Comparison of ENCODE assay signal across 8 cellular contexts in genomic region chr12:30754750-30755394, GRCh38. TPM values are rescaled to one million over a fixed set of nuclear protein-coding genes. Genes with fewer than 3 reads are reported as not detected.
DNase-seq lines count a peak whose midpoint lies in the region; ATAC-seq and TF ChIP-seq lines count a peak whose summit lies in the region.

A gene with protein sequence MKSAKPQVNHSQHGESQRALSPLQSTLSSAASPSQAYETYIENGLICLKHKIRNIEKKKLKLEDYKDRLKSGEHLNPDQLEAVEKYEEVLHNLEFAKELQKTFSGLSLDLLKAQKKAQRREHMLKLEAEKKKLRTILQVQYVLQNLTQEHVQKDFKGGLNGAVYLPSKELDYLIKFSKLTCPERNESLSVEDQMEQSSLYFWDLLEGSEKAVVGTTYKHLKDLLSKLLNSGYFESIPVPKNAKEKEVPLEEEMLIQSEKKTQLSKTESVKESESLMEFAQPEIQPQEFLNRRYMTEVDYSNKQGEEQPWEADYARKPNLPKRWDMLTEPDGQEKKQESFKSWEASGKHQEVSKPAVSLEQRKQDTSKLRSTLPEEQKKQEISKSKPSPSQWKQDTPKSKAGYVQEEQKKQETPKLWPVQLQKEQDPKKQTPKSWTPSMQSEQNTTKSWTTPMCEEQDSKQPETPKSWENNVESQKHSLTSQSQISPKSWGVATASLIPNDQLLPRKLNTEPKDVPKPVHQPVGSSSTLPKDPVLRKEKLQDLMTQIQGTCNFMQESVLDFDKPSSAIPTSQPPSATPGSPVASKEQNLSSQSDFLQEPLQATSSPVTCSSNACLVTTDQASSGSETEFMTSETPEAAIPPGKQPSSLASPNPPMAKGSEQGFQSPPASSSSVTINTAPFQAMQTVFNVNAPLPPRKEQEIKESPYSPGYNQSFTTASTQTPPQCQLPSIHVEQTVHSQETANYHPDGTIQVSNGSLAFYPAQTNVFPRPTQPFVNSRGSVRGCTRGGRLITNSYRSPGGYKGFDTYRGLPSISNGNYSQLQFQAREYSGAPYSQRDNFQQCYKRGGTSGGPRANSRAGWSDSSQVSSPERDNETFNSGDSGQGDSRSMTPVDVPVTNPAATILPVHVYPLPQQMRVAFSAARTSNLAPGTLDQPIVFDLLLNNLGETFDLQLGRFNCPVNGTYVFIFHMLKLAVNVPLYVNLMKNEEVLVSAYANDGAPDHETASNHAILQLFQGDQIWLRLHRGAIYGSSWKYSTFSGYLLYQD (minus strand): TSS chr12:30754951. CDS start chr12:30753520, 1,431 bp downstream.

- H3K4me2 ChIP-seq in DND-41 (ENCODE audit: insufficient read depth, low read length) = peak within 1 kb of the TSS; percentile 96

- intact Hi-C loops in esophagus muscularis mucosa (cut with DNase I) = loop anchor here (2.0 to 5.0 kb wide), 2 partner anchors 52 to 60 kb away; partner anchors contain the start of gene IPO8

- H3K36me3 ChIP-seq in DND-41 (ENCODE audit: insufficient read depth, low read length) (no peaks in the 10 kb centered on the region; the same call in 1 of the 2 replicates), KOPT-K1 (ENCODE audit: insufficient read depth, low read length) (no peaks in the 10 kb centered on the region), Peyer's patch (no peaks in the 10 kb centered on the region), esophagus muscularis mucosa (no peaks in the 10 kb centered on the region), muscle layer of duodenum (ENCODE audit: control insufficient read depth in 1 of 2, insufficient read depth in 2 of 2, low read length in 2 of 2) (no peaks in the 10 kb centered on the region)

- H3K27me3 Mint-ChIP-seq in activated T-cell treated with anti-CD3 and anti-CD28 coated beads, Interleukin-2, amount 50 U/mL, for 72 hours (ENCODE audit: low read depth) = no peaks in the 10 kb centered on the region

- peak; percentile 95 for DNase-seq in DND-41
- peak; percentile 93 to 99 (median 98) for DNase-seq in Peyer's patch
- DNase-seq in activated T-cell treated with anti-CD3 and anti-CD28 coated beads, Interleukin-2, amount 50 U/mL, for 72 hours = peak; percentile 95 to 97
- peak; percentile 98 for DNase-seq in esophagus muscularis mucosa (ENCODE audit: extremely low spot score)
- peak; percentile 87 for DNase-seq in stimulated activated CD8-positive, alpha-beta memory T cell treated with anti-CD3 and anti-CD28 coated beads, Interleukin-7, amount 100 ng/mL, for 24 hours (ENCODE audit: low read depth)

- H3K9me3 Mint-ChIP-seq in activated T-cell treated with anti-CD3 and anti-CD28 coated beads, Interleukin-2, amount 50 U/mL, for 72 hours = no peaks in the 10 kb centered on the region

- peak within 1 kb of the TSS; percentile 80 for H3K9ac ChIP-seq in DND-41 (ENCODE audit: low read depth, low read length)

- peak within 1 kb of the TSS; percentile 59 for H3K27ac ChIP-seq in DND-41 (ENCODE audit: low read length)
- peak within 1 kb of the TSS; percentile 51 for H3K27ac ChIP-seq in KOPT-K1 (ENCODE audit: low read depth, low read length, poor library complexity, severe bottlenecking)
- H3K27ac ChIP-seq in Peyer's patch = peak within 1 kb of the TSS; percentile 76 to 93 (median 82)
- peak within 1 kb of the TSS; percentile 87 to 90 (median 90) for H3K27ac ChIP-seq in esophagus muscularis mucosa (replicated peaks in 1 of 4)
- peak within 1 kb of the TSS; percentile 59 for H3K27ac ChIP-seq in muscle layer of duodenum (ENCODE audit: low read length)

- H3K4me1 Mint-ChIP-seq in activated T-cell treated with anti-CD3 and anti-CD28 coated beads, Interleukin-2, amount 50 U/mL, for 72 hours (ENCODE audit: low read depth) = peaks cover 59% of the 10 kb centered on the region

- peak within 1 kb of the TSS; percentile 77 to 98 for H3K4me3 ChIP-seq in DND-41 (ENCODE audit: low read depth in 1 of 2, low read length in 2 of 2)
- peak within 1 kb of the TSS; percentile 60 to 97 (median 87) for H3K4me3 ChIP-seq in Peyer's patch
- H3K4me3 ChIP-seq in esophagus muscularis mucosa = peak within 1 kb of the TSS; percentile 82 to 93 (median 86)
- H3K4me3 ChIP-seq in muscle layer of duodenum (ENCODE audit: low read depth in 1 of 2, low read length in 2 of 2) = peak within 1 kb of the TSS; percentile 86 to 90

- H3K36me3 Mint-ChIP-seq in activated T-cell treated with anti-CD3 and anti-CD28 coated beads, Interleukin-2, amount 50 U/mL, for 72 hours (ENCODE audit: insufficient read depth in 2 of 2) = peaks cover 0 to 2% of the 10 kb centered on the region in 2 donors

- H2AFZ ChIP-seq in DND-41 (ENCODE audit: low read depth, low read length) = peak within 1 kb of the TSS; percentile 99

- H3K9me3 ChIP-seq in DND-41 (ENCODE audit: insufficient read depth, low read length, severe bottlenecking) = no peaks in the 10 kb centered on the region
- no peaks in the 10 kb centered on the region for H3K9me3 ChIP-seq in KOPT-K1 (ENCODE audit: insufficient read depth, low read length, poor library complexity, severe bottlenecking)
- no peaks in the 10 kb centered on the region for H3K9me3 ChIP-seq in Peyer's patch
- H3K9me3 ChIP-seq in esophagus muscularis mucosa = no peaks in the 10 kb centered on the region
- H3K9me3 ChIP-seq in muscle layer of duodenum (ENCODE audit: control insufficient read depth in 1 of 2, low read length in 2 of 2) = no peaks in the 10 kb centered on the region

- no peaks in the 10 kb centered on the region for H3K27me3 ChIP-seq in DND-41 (ENCODE audit: insufficient read depth, low read length, poor library complexity)
- H3K27me3 ChIP-seq in Peyer's patch = no peaks in the 10 kb centered on the region
- no peaks in the 10 kb centered on the region for H3K27me3 ChIP-seq in esophagus muscularis mucosa
- no peaks in the 10 kb centered on the region for H3K27me3 ChIP-seq in muscle layer of duodenum (ENCODE audit: low read depth, low read length)

- H3K4me1 ChIP-seq in DND-41 (ENCODE audit: insufficient read depth, low read length) = peaks cover 28% of the 10 kb centered on the region
- H3K4me1 ChIP-seq in Peyer's patch = peaks cover 0 to 12% (median 4%) of the 10 kb centered on the region in 4 donors
- H3K4me1 ChIP-seq in esophagus muscularis mucosa = peaks cover 14 to 21% (median 18%) of the 10 kb centered on the region in 4 donors
- peaks cover 10 to 12% of the 10 kb centered on the region in 2 donors for H3K4me1 ChIP-seq in muscle layer of duodenum (ENCODE audit: control insufficient read depth in 1 of 2, insufficient read depth in 2 of 2, low read length in 2 of 2)

- TF ChIP-seq CTCF in DND-41 (IDR thresholded peaks at IDR 0.05; ENCODE audit: borderline replicate concordance, extremely low read depth, low read length, poor library complexity, severe bottlenecking) = peak; percentile 39
- peak in 5 of 6 experiments; percentile 26 to 58 (median 42) for TF ChIP-seq CTCF in Peyer's patch (IDR thresholded peaks at IDR 0.05)
- TF ChIP-seq CTCF in esophagus muscularis mucosa (IDR thresholded peaks at IDR 0.05) = peak; percentile 36 to 49 (median 42)

- H3K4me3 Mint-ChIP-seq in activated T-cell treated with anti-CD3 and anti-CD28 coated beads, Interleukin-2, amount 50 U/mL, for 72 hours = peak within 1 kb of the TSS; percentile 93 to 95

- no peaks in the 10 kb centered on the region for H3K79me2 ChIP-seq in DND-41 (ENCODE audit: insufficient read depth, low read length)

- H3K27ac Mint-ChIP-seq in activated T-cell treated with anti-CD3 and anti-CD28 coated beads, Interleukin-2, amount 50 U/mL, for 72 hours = peak within 1 kb of the TSS; percentile 90

- no peaks in the 10 kb centered on the region for H4K20me1 ChIP-seq in DND-41 (ENCODE audit: insufficient read depth, low read length)

- peak; percentile 90 for ATAC-seq in DND-41 (ENCODE audit: insufficient read depth, low read depth)
- ATAC-seq in GM21825 (IDR thresholded peaks at IDR 0.05; ENCODE audit: unreplicated experiment) = peak; percentile 97
- ATAC-seq in activated T-cell treated with anti-CD3 and anti-CD28 coated beads, Interleukin-2, amount 50 U/mL, for 72 hours (replicated peaks in 1 of 2) = peak; percentile 91 to 96

- peak; percentile 33 for TF ChIP-seq EP300 in esophagus muscularis mucosa (IDR thresholded peaks at IDR 0.05)

- WGBS in esophagus muscularis mucosa = 3% methylated on average over 14 of the region's 72 CpGs

- peak; percentile 59 to 83 for TF ChIP-seq POLR2A in Peyer's patch (IDR thresholded peaks at IDR 0.05)
- TF ChIP-seq POLR2A in esophagus muscularis mucosa (IDR thresholded peaks at IDR 0.05; ENCODE audit: low read depth) = no peak

RNA-seq across cellular contexts. Expression of the gene that starts here (rescaled TPM):
- total RNA-seq in Peyer's patch (100 to 1,000 TPM in 1 of 4 donors, 10 to 100 TPM in 3; 16.1 to 153 (median 28.1) TPM), esophagus muscularis mucosa (10 to 100 TPM; 21.5 to 44.4 (median 27.9) TPM)
- total RNA-seq in activated T-cell treated with anti-CD3 and anti-CD28 coated beads, Interleukin-2, amount 50 U/mL, for 72 hours = 10 to 100 TPM; 22.8 to 24.6 TPM

Comparison
In these comparisons a context has a peak if more than half of its experiments do, and no peak if none do; other contexts are left out.
1. Peak in every context shown above with its lines: DNase-seq, ATAC-seq, H3K4me3 ChIP-seq and H3K27ac ChIP-seq.